15 cellular contexts compared by ENCODE assay signal in genomic region chr16:56370836-56371235, GRCh38. TPM values are rescaled to one million over a fixed set of nuclear protein-coding genes. Genes with fewer than 3 reads are reported as not detected.
DNase-seq lines count a peak whose midpoint lies in the region; ATAC-seq, FAIRE-seq and TF ChIP-seq lines count a peak whose summit lies in the region.
"Had no signal": no experiment of that assay in that cellular context is flagged by ENCODE, and none has a peak within 500 bp of the region (broad histone marks: within the 10 kb centered on the region; RNA-seq: fewer than 3 reads in every experiment).

No MANE protein-coding gene starts in this region.

- CTCF ChIA-PET in A549 (lab: Yijun Ruan, JAX): interaction anchor here (0.5 to 3.8 kb wide), 6 partner anchors 12 to 73 kb away, joined by 3 to 24 read pairs (median 3); no protein-coding TSS in a partner anchor

- FAIRE-seq in A549 (lab: Jason Lieb, UNC): no peak
- FAIRE-seq: G401.6 had no signal

- POLR2A ChIA-PET in A549 (lab: Yijun Ruan, JAX): interaction anchor here (0.6 kb wide), 1 partner anchor 903 kb away, joined by 4 read pairs; no protein-coding TSS in a partner anchor

- peak overlapping the region; percentile 51 to 62; a peak in 3 of 6 replicates for H3K27ac ChIP-seq in A549
- H3K27ac ChIP-seq in muscle layer of duodenum (ENCODE audit: low read length): peak overlapping the region; percentile 14

- TF ChIP-seq CTCF in A549 (IDR thresholded peaks at IDR 0.05) (no peak), fibroblast of pulmonary artery (IDR thresholded peaks at IDR 0.05; ENCODE audit: low read length, missing control alignments) (no peak)

- H3K4me1 ChIP-seq in A549: peaks cover 37% of the 10 kb centered on the region
- H3K4me1 ChIP-seq in muscle layer of duodenum (ENCODE audit: control insufficient read depth in 1 of 2, insufficient read depth in 2 of 2, low read length in 2 of 2): peaks cover 0 to 15% of the 10 kb centered on the region in 2 donors

- WGBS in A549 (ENCODE audit: missing lambda C conversion rate): 6% methylated on average over 4 of the region's 4 CpGs

- no peak for TF ChIP-seq POLR2A in A549 (IDR thresholded peaks at IDR 0.05; ENCODE audit: low read length)

- DNase-seq in A549 (ENCODE audit: low read depth in 1 of 2, low spot score in 1 of 2) (peak in 1 of 2 experiments; percentile 53), M059J (ENCODE audit: low read depth) (peak; percentile 96), fibroblast of pulmonary artery (ENCODE audit: low read depth) (peak; percentile 41), NCI-H1092 (lab: John Stamatoyannopoulos, UW) (no peak), NCI-H2029 (lab: John Stamatoyannopoulos, UW) (no peak)
- DNase-seq: activated T-cell treated with anti-CD3 and anti-CD28 coated beads, Interleukin-2, amount 50 U/mL, for 48 hours; left cardiac atrium; NCI-H2227 treated with DMSO at 0.1 percent for 48 hours; right cardiac atrium; RPMI8226; upper lobe of left lung had no signal

- no peaks in the 10 kb centered on the region for H3K27me3 ChIP-seq in muscle layer of duodenum (ENCODE audit: low read depth, low read length)
- H3K27me3 ChIP-seq: upper lobe of left lung had no signal

- no peak overlapping the region for H3K4me3 ChIP-seq in A549
- no peak overlapping the region for H3K4me3 ChIP-seq in fibroblast of pulmonary artery (replicated peaks; ENCODE audit: low read depth, low read length)
- no peak overlapping the region for H3K4me3 ChIP-seq in muscle layer of duodenum (ENCODE audit: low read depth in 1 of 2, low read length in 2 of 2)
- H3K4me3 ChIP-seq: upper lobe of left lung had no signal

- peak overlapping the region; percentile 53 for H3K4me2 ChIP-seq in A549

- no peak for TF ChIP-seq RAD21 in A549 (conservative IDR thresholded peaks at IDR 0.05 in 1 of 2, IDR thresholded peaks at IDR 0.05 in 1 of 2)

- peak; percentile 22 to 80; a peak in 3 of 6 replicates for ATAC-seq in A549
- ATAC-seq in HG02798 (IDR thresholded peaks at IDR 0.05; ENCODE audit: poor library complexity, unreplicated experiment): no peak
- ATAC-seq in HG03439 (IDR thresholded peaks at IDR 0.05; ENCODE audit: unreplicated experiment): no peak

- TF ChIP-seq EP300 in A549 (IDR thresholded peaks at IDR 0.05): no peak

- peaks cover 20 to 38% of the 10 kb centered on the region in 2 donors for H3K36me3 ChIP-seq in muscle layer of duodenum (ENCODE audit: control insufficient read depth in 1 of 2, insufficient read depth in 2 of 2, low read length in 2 of 2)

- no peaks in the 10 kb centered on the region for H3K9me3 ChIP-seq in A549
- no peaks in the 10 kb centered on the region for H3K9me3 ChIP-seq in muscle layer of duodenum (ENCODE audit: control insufficient read depth in 1 of 2, low read length in 2 of 2)
- H3K9me3 ChIP-seq: upper lobe of left lung had no signal

TF ChIP-seq in A549, 52 proteins besides CTCF, POLR2A, EP300 and RAD21:
- TF ChIP-seq GATA3 (IDR thresholded peaks at IDR 0.05; ENCODE audit: borderline replicate concordance): peak; percentile 78; the same call in 1 of the 2 replicates
- no peak for TF ChIP-seq PBX3 (IDR thresholded peaks at IDR 0.05)

RNA-seq across cellular contexts. Expression of gene AMFR, which starts 54.5 kb away (rescaled TPM):
- 88.5 and 92.8 TPM in 2 replicates for polyA plus RNA-seq in A549 (2011; rRNA removed)
- 57.5 and 68.6 TPM in 2 replicates for polyA plus RNA-seq in A549 (2012; cell fraction: cytosol; rRNA removed)
- 92.4 and 94.5 TPM in 2 replicates for polyA plus RNA-seq in A549 (2012; cell fraction: nucleus; rRNA removed)
- polyA plus RNA-seq in A549 (2017; fragmentation: RNase III; extraction: RNeasy Plus Mini Kit Qiagen cat#74134 plus additional on column Dnase treatment): 61.3 to 68.9 TPM (median 68.6 TPM) in 3 replicates
- 473 and 499 TPM in 2 replicates for polyA minus RNA-seq in A549 (2011; rRNA and poly(A)+ RNA removed)
- 128 and 196 TPM in 2 replicates for total RNA-seq in M059J (2014; rRNA removed; shearing (Covaris generic))

Comparison
In these comparisons a context has a peak if more than half of its experiments do, and no peak if none do; other contexts are left out.
1. ATAC-seq: peak in A549 (2 of 2); none in HG02798 (single experiment) and HG03439 (single experiment).
2. DNase-seq: peak in M059J (single experiment) and fibroblast of pulmonary artery (single experiment); none in NCI-H1092 (single experiment) and NCI-H2029 (single experiment).